Comparison of ENCODE assay signal across 33 cellular contexts in genomic region chr21:39472211-39472610, GRCh38. TPM values are rescaled to one million over a fixed set of nuclear protein-coding genes. Genes with fewer than 3 reads are reported as not detected.
"Had no signal": no experiment of that assay in that cellular context is flagged by ENCODE, and none has a peak within 500 bp of the region (broad histone marks: within the 10 kb centered on the region; RNA-seq: fewer than 3 reads in every experiment).

No MANE protein-coding gene starts in this region.

- H3K27me3 ChIP-seq: brain microvascular endothelial cell, dorsolateral prefrontal cortex, gastrocnemius medialis, heart left ventricle had no signal

- H3K27ac Mint-ChIP-seq: activated CD4-positive, alpha-beta T cell treated with anti-CD3 and anti-CD28 coated beads for 36 hours; activated CD8-positive, alpha-beta T cell treated with anti-CD3 and anti-CD28 coated beads for 36 hours; activated naive CD8-positive, alpha-beta T cell; activated T-helper 17 cell treated with anti-CD3 and anti-CD28 coated beads, Interleukin-2, amount 50 U/mL, for 72 hours; dendritic cell treated with granulocyte-macrophage colony-stimulating factor and Interleukin-4, amounts not matched to agents 40 ng/mL and 50 ng/mL, for 4 days; endodermal cell; T-helper 17 cell; T-helper 2 cell treated with Interferon-gamma antibody and Interleukin-4, amounts not matched to agents 5 μg/mL and 100 μg/mL, for 36 hours had no signal

- H3K9me3 ChIP-seq: gastrocnemius medialis, heart left ventricle had no signal

- H3K4me3 Mint-ChIP-seq: activated CD4-positive, alpha-beta T cell treated with anti-CD3 and anti-CD28 coated beads for 36 hours; activated CD8-positive, alpha-beta T cell treated with anti-CD3 and anti-CD28 coated beads for 36 hours; activated naive CD8-positive, alpha-beta T cell; activated T-cell treated with anti-CD3 and anti-CD28 coated beads, Interleukin-2, amount 50 U/mL, for 4 hours; activated T-helper 17 cell treated with anti-CD3 and anti-CD28 coated beads, Interleukin-2, amount 50 U/mL, for 72 hours; central memory CD8-positive, alpha-beta T cell; dendritic cell treated with granulocyte-macrophage colony-stimulating factor and Interleukin-4, amounts not matched to agents 40 ng/mL and 50 ng/mL, for 4 days; endodermal cell; T-helper 17 cell; T-helper 2 cell treated with Interferon-gamma antibody and Interleukin-4, amounts not matched to agents 5 μg/mL and 100 μg/mL, for 36 hours had no signal

- DNase-seq: activated CD4-positive, alpha-beta T cell treated with anti-CD3 and anti-CD28 coated beads for 36 hours; activated CD4-positive, alpha-beta T cell treated with anti-CD3 and anti-CD28 coated beads, Interleukin-2, amount 50 U/mL, for 1 hour; activated CD4-positive, alpha-beta T cell treated with anti-CD3 and anti-CD28 coated beads, Interleukin-2, amount 50 U/mL, for 48 hours; activated CD4-positive, CD25-positive, alpha-beta regulatory T cell; activated CD4-positive, CD25-positive, alpha-beta regulatory T cell treated with anti-CD3 and anti-CD28 coated beads, Interleukin-2, amount 50 U/mL, for 72 hours; activated CD8-positive, alpha-beta memory T cell treated with anti-CD3 and anti-CD28 coated beads for 24 hours; activated CD8-positive, alpha-beta T cell treated with anti-CD3 and anti-CD28 coated beads for 36 hours; activated effector memory CD4-positive, alpha-beta T cell treated with Interleukin-2 at 50 U/mL for 16 hours; activated gamma-delta T cell treated with Interleukin-2 at 50 U/mL for 16 hours; activated naive CD4-positive, alpha-beta T cell treated with anti-CD3 and anti-CD28 coated beads, Interleukin-2, amount 50 U/mL, for 16 hours; activated naive CD4-positive, alpha-beta T cell treated with Interleukin-2 at 50 U/mL for 16 hours; activated T-cell treated with anti-CD3 and anti-CD28 coated beads, Interleukin-2, amount 50 U/mL, for 4 hours; amniotic stem cell; anterior cingulate cortex; brain microvascular endothelial cell; dorsolateral prefrontal cortex; effector memory CD4-positive, alpha-beta T cell; endodermal cell; foreskin keratinocyte; gastrocnemius medialis; glutamatergic neuron; heart left ventricle; T-helper 1 cell; T-helper 17 cell; T1000; WERI-Rb-1 had no signal

- H3K36me3 ChIP-seq: brain microvascular endothelial cell, WERI-Rb-1 had no signal

- H3K27me3 Mint-ChIP-seq: activated CD4-positive, alpha-beta T cell treated with anti-CD3 and anti-CD28 coated beads for 36 hours; activated CD8-positive, alpha-beta T cell treated with anti-CD3 and anti-CD28 coated beads for 36 hours; activated naive CD8-positive, alpha-beta T cell; activated T-helper 17 cell treated with anti-CD3 and anti-CD28 coated beads, Interleukin-2, amount 50 U/mL, for 72 hours; central memory CD8-positive, alpha-beta T cell; dendritic cell treated with granulocyte-macrophage colony-stimulating factor and Interleukin-4, amounts not matched to agents 40 ng/mL and 50 ng/mL, for 4 days; T-helper 17 cell had no signal

- ATAC-seq: activated CD4-positive, alpha-beta T cell treated with anti-CD3 and anti-CD28 coated beads for 36 hours; activated CD8-positive, alpha-beta T cell treated with anti-CD3 and anti-CD28 coated beads for 36 hours; activated T-cell treated with anti-CD3 and anti-CD28 coated beads, Interleukin-2, amount 50 U/mL, for 4 hours; activated T-helper 17 cell treated with anti-CD3 and anti-CD28 coated beads, Interleukin-2, amount 50 U/mL, for 72 hours; esophagus mucosa; foreskin keratinocyte; gastrocnemius medialis; heart left ventricle; T-helper 17 cell had no signal

- H3K4me3 ChIP-seq: coronary artery, dorsolateral prefrontal cortex, gastrocnemius medialis, heart left ventricle had no signal

- H3K27ac ChIP-seq: brain microvascular endothelial cell, coronary artery, dorsolateral prefrontal cortex, foreskin keratinocyte, heart left ventricle, WERI-Rb-1 had no signal

- H3K4me1 ChIP-seq: foreskin keratinocyte, heart left ventricle had no signal

- H3K9me3 Mint-ChIP-seq: activated CD8-positive, alpha-beta T cell treated with anti-CD3 and anti-CD28 coated beads for 36 hours; activated T-cell treated with anti-CD3 and anti-CD28 coated beads, Interleukin-2, amount 50 U/mL, for 4 hours; activated T-helper 17 cell treated with anti-CD3 and anti-CD28 coated beads, Interleukin-2, amount 50 U/mL, for 72 hours; central memory CD8-positive, alpha-beta T cell; dendritic cell treated with granulocyte-macrophage colony-stimulating factor and Interleukin-4, amounts not matched to agents 40 ng/mL and 50 ng/mL, for 4 days; endodermal cell; T-helper 2 cell treated with Interferon-gamma antibody and Interleukin-4, amounts not matched to agents 5 μg/mL and 100 μg/mL, for 36 hours had no signal

- H3K4me1 Mint-ChIP-seq: activated CD4-positive, alpha-beta T cell treated with anti-CD3 and anti-CD28 coated beads for 36 hours; activated T-helper 17 cell treated with anti-CD3 and anti-CD28 coated beads, Interleukin-2, amount 50 U/mL, for 72 hours; central memory CD8-positive, alpha-beta T cell; T-helper 17 cell had no signal

RNA-seq across cellular contexts. Expression of gene LCA5L, which starts 26.6 kb away (rescaled TPM):
- total RNA-seq: activated T-helper 17 cell treated with anti-CD3 and anti-CD28 coated beads, Interleukin-2, amount 50 U/mL, for 72 hours had no signal
